Comparison of ENCODE assay signal across 24 cellular contexts in genomic region chr11:113138731-113139130, GRCh38.
DNase-seq lines count a peak whose midpoint lies in the region; TF ChIP-seq lines count a peak whose summit lies in the region.
"Had no signal": no experiment of that assay in that cellular context is flagged by ENCODE, and none has a peak within 500 bp of the region (broad histone marks: within the 10 kb centered on the region; RNA-seq: fewer than 3 reads in every experiment).

No MANE protein-coding gene starts in this region.

- no peaks in the 10 kb centered on the region for H3K27me3 ChIP-seq in uterus

- DNase-seq in NCI-H146 (lab: John Stamatoyannopoulos, UW) (peak; percentile 35), NCI-H146 treated with DMSO at 0.1 percent for 48 hours (lab: John Stamatoyannopoulos, UW; ENCODE audit: unreplicated experiment) (no peak), fibroblast of the aortic adventitia (ENCODE audit: low read depth) (peak; percentile 2), substantia nigra (lab: John Stamatoyannopoulos, UW) (no peak), uterus (no peak), GM10266 (ENCODE audit: extremely low spot score) (no peak), NCI-H2081 (lab: John Stamatoyannopoulos, UW) (no peak)
- DNase-seq: CD8-positive, alpha-beta memory T cell; DMS 273 treated with DMSO at 0.1 percent for 48 hours; DND-41; GM23248; H7; Karpas-422; NCI-H1436 treated with DMSO at 0.1 percent for 48 hours; NCI-H2029; NCI-H226; NCI-H510A treated with DMSO at 0.1 percent for 48 hours; NCI-H748 treated with DMSO at 0.1 percent for 48 hours; NK-92 treated with Interleukin-12 subunit alpha and Interleukin-12 subunit beta, amount 100 ng/mL, for 24 hours; PC-3; SW 1271 had no signal

- H3K27ac ChIP-seq in angular gyrus (ENCODE audit: low read depth, low read length) (peak overlapping the region; percentile 62), substantia nigra (ENCODE audit: low read depth, low read length, poor library complexity, severe bottlenecking) (peak overlapping the region; percentile 53), uterus (no peak overlapping the region)
- H3K27ac ChIP-seq: 22Rv1, GM23248, RWPE1 had no signal

- intact Hi-C loops in uterus (cut with DNase I; ENCODE audit: low total_unique reads), result no loop called here

- no peak for TF ChIP-seq CTCF in fibroblast of the aortic adventitia (IDR thresholded peaks at IDR 0.05; ENCODE audit: insufficient read depth, low read length)
- no peak for TF ChIP-seq CTCF in uterus (IDR thresholded peaks at IDR 0.05)
- TF ChIP-seq CTCF in GM10266 (IDR thresholded peaks at IDR 0.05; ENCODE audit: control insufficient read depth, insufficient read depth, low read depth, missing control alignments), result no peak

- H3K4me3 ChIP-seq in fibroblast of the aortic adventitia (ENCODE audit: low read depth, low read length) (no peak overlapping the region), uterus (no peak overlapping the region)
- H3K4me3 ChIP-seq: GM23248 had no signal

- H3K36me3 ChIP-seq in uterus, result no peaks in the 10 kb centered on the region

- H3K4me1 ChIP-seq in uterus, result no peaks in the 10 kb centered on the region

- no peaks in the 10 kb centered on the region for H3K9me3 ChIP-seq in uterus

- TF ChIP-seq POLR2A in uterus (IDR thresholded peaks at IDR 0.05), result no peak

Comparison
In these comparisons a context has a peak if more than half of its experiments do, and no peak if none do; other contexts are left out.
1. DNase-seq: peak in NCI-H146 (single experiment) and fibroblast of the aortic adventitia (single experiment); none in NCI-H146 treated with DMSO at 0.1 percent for 48 hours (single experiment), substantia nigra (0 of 49), uterus (0 of 2), GM10266 (single experiment) and NCI-H2081 (0 of 2).
2. H3K27ac ChIP-seq: peak in angular gyrus (single experiment) and substantia nigra (single experiment); none in uterus (0 of 2).